In the genomic region with DNA sequence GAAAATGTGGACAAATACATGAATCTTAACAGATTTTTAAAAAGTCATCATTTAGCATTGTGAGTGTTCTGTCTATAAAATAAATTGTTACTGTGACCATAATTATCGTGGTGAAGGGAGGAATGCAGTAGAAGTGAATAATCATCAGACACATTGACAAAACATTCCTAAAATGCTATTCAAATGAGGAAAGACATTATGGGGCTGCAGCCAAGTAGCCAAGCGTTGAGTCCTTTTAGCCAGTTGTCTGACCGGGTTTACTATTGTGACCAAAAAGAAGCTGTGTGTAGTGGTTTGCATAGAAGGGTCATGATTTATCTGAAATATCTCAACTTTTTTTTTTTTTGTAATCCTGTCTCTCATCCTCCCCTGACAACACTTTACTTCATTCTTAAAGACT, we compare ENCODE assay signal across 10 cellular contexts. TPM values are rescaled to one million over a fixed set of nuclear protein-coding genes. Genes with fewer than 3 reads are reported as not detected.
DNase-seq lines count a peak whose midpoint lies in the region; ATAC-seq, FAIRE-seq and TF ChIP-seq lines count a peak whose summit lies in the region.
"Had no signal": no experiment of that assay in that cellular context is flagged by ENCODE, and none has a peak within 500 bp of the region (broad histone marks: within the 10 kb centered on the region; RNA-seq: fewer than 3 reads in every experiment).

No MANE protein-coding gene starts in this region.

- no peak overlapping the region for H3K9ac ChIP-seq in keratinocyte (ENCODE audit: control insufficient read depth, extremely low read depth, insufficient read depth, low read length)

- no peaks in the 10 kb centered on the region for H3K27me3 ChIP-seq in bronchial epithelial cell (ENCODE audit: control insufficient read depth, insufficient read depth, low read length)
- no peaks in the 10 kb centered on the region for H3K27me3 ChIP-seq in keratinocyte (ENCODE audit: control insufficient read depth, extremely low read depth, insufficient read depth, low read length)

- no peaks in the 10 kb centered on the region for H4K20me1 ChIP-seq in keratinocyte (ENCODE audit: control insufficient read depth, extremely low read depth, insufficient read depth, low read length)

- H3K27me3 Mint-ChIP-seq in type B pancreatic cell = no peaks in the 10 kb centered on the region

- no peak for FAIRE-seq in bronchial epithelial cell (lab: Jason Lieb, UNC)
- FAIRE-seq in keratinocyte (lab: Jason Lieb, UNC) = peak; percentile 55

- H3K27ac Mint-ChIP-seq in type B pancreatic cell = peak overlapping the region; percentile 52
- H3K27ac Mint-ChIP-seq: activated B cell treated with CpG ODN at 0.5 μM for 24 hours had no signal

- peaks cover 3% of the 10 kb centered on the region for H3K36me3 Mint-ChIP-seq in type B pancreatic cell

- H3K9me3 Mint-ChIP-seq in type B pancreatic cell = peaks cover 4% of the 10 kb centered on the region
- H3K9me3 Mint-ChIP-seq: activated B cell treated with CpG ODN at 0.5 μM for 24 hours had no signal

- peak overlapping the region; percentile 55 for H3K4me2 ChIP-seq in keratinocyte (ENCODE audit: control insufficient read depth, extremely low read depth, insufficient read depth, low read depth, low read length)

- H3K4me3 Mint-ChIP-seq in type B pancreatic cell = peak overlapping the region; percentile 4
- H3K4me3 Mint-ChIP-seq: activated B cell treated with CpG ODN at 0.5 μM for 24 hours had no signal

- no peak overlapping the region for H2AFZ ChIP-seq in keratinocyte (ENCODE audit: control insufficient read depth, low read length)

- peaks cover 14% of the 10 kb centered on the region for H3K4me1 ChIP-seq in keratinocyte (ENCODE audit: control insufficient read depth, extremely low read depth, insufficient read depth, low read length)
- H3K4me1 ChIP-seq: prostate gland had no signal

- DNase-seq in HPDE6-E6E7 (ENCODE audit: extremely low spot score) (peak; percentile 44), bronchial epithelial cell (ENCODE audit: low read depth) (peak; percentile 70), keratinocyte (ENCODE audit: low read depth, low spot score) (no peak), type B pancreatic cell (ENCODE audit: extremely low spot score, unreplicated experiment) (no peak), hypothalamus (lab: John Stamatoyannopoulos, UW) (no peak)
- DNase-seq in activated CD4-positive, alpha-beta T cell treated with anti-CD3 and anti-CD28 coated beads for 4 hours = no peak
- DNase-seq: activated B cell treated with CpG ODN at 0.5 μM for 24 hours; effector CD4-positive, alpha-beta T cell had no signal

- H3K79me2 ChIP-seq in keratinocyte (ENCODE audit: control insufficient read depth, insufficient read depth, low read length) = peaks cover 88% of the 10 kb centered on the region

- no peaks in the 10 kb centered on the region for H3K9me3 ChIP-seq in keratinocyte (ENCODE audit: control insufficient read depth, low read depth, low read length)
- H3K9me3 ChIP-seq: prostate gland had no signal

- H3K36me3 ChIP-seq in bronchial epithelial cell (ENCODE audit: control insufficient read depth, insufficient read depth, low read length) (no peaks in the 10 kb centered on the region), keratinocyte (ENCODE audit: control insufficient read depth in 2 of 2, extremely low read depth in 1 of 2, insufficient read depth in 2 of 2, low read length in 2 of 2) (no peaks in the 10 kb centered on the region)
- H3K36me3 ChIP-seq: prostate gland had no signal

- H3K4me1 Mint-ChIP-seq in type B pancreatic cell (ENCODE audit: unreplicated experiment) = peaks cover 19% of the 10 kb centered on the region
- H3K4me1 Mint-ChIP-seq: activated B cell treated with CpG ODN at 0.5 μM for 24 hours had no signal

- no peaks in the 10 kb centered on the region for H3K9me1 ChIP-seq in keratinocyte (ENCODE audit: control insufficient read depth, extremely low read depth, insufficient read depth, low read length)

- dilution Hi-C loops in keratinocyte (cut with MboI; ENCODE audit: extremely low pct_ligation_motif_present, low sequenced_read_pairs) = no loop called here

- no peak overlapping the region for H3K4me3 ChIP-seq in bronchial epithelial cell (ENCODE audit: low read depth, low read length)
- H3K4me3 ChIP-seq in keratinocyte (ENCODE audit: control insufficient read depth in 2 of 3, extremely low read depth in 1 of 3, insufficient read depth in 2 of 3, low read depth in 1 of 3, low read length in 3 of 3) = peak overlapping the region in 1 of 3 experiments; percentile 29
- H3K4me3 ChIP-seq: prostate gland had no signal

- ATAC-seq in GM21717 (IDR thresholded peaks at IDR 0.05; ENCODE audit: unreplicated experiment) = no peak

- no peak for TF ChIP-seq CTCF in bronchial epithelial cell (IDR thresholded peaks at IDR 0.05; ENCODE audit: insufficient read depth, low read length, severe bottlenecking)
- TF ChIP-seq CTCF in keratinocyte (optimal IDR thresholded peaks at IDR 0.05 in 1 of 3, IDR thresholded peaks at IDR 0.05 in 1 of 3, conservative IDR thresholded peaks at IDR 0.05 in 1 of 3; ENCODE audit: extremely low read depth in 1 of 3, insufficient read depth in 2 of 3, low read length in 3 of 3) = no peak
- no peak for TF ChIP-seq CTCF in type B pancreatic cell (conservative IDR thresholded peaks at IDR 0.05)

- no peak overlapping the region for H3K27ac ChIP-seq in keratinocyte (ENCODE audit: control insufficient read depth, insufficient read depth, low read length)
- H3K27ac ChIP-seq: prostate gland had no signal

RNA-seq across cellular contexts. Expression of gene WWC2, which starts 19.5 kb away (rescaled TPM):
- total RNA-seq in bronchial epithelial cell = 13.2 and 13.4 TPM in 2 replicates
- 10.6 to 15.4 TPM (median 15.1 TPM) in 3 replicates for polyA plus RNA-seq in keratinocyte
- polyA plus RNA-seq in keratinocyte (2011; ENCODE audit: low read depth) = 23.7 TPM
- polyA plus RNA-seq in keratinocyte (2011; cell fraction: cytosol; rRNA removed) = 8.4 and 13.0 TPM in 2 replicates
- 23.6 and 28.4 TPM in 2 replicates for polyA plus RNA-seq in keratinocyte (2011; cell fraction: nucleus; rRNA removed)
- polyA plus RNA-seq in keratinocyte (2012; ENCODE audit: low replicate concordance) = 8.4 and 13.5 TPM in 2 replicates
- 10.2 to 21.5 TPM (median 16.2 TPM) in 3 replicates for polyA minus RNA-seq in keratinocyte
- polyA minus RNA-seq in keratinocyte (2011; cell fraction: cytosol; rRNA and poly(A)+ RNA removed) = 16.5 TPM
- 16.9 and 52.3 TPM in 2 replicates for polyA minus RNA-seq in keratinocyte (2011; cell fraction: nucleus; rRNA and poly(A)+ RNA removed)
- 23.9 and 24.6 TPM in 2 replicates for total RNA-seq in type B pancreatic cell (ENCODE audit: low replicate concordance)

Comparison
In these comparisons a context has a peak if more than half of its experiments do, and no peak if none do; other contexts are left out.
1. DNase-seq: peak in HPDE6-E6E7 (single experiment) and bronchial epithelial cell (single experiment); none in keratinocyte (single experiment), type B pancreatic cell (single experiment), activated CD4-positive, alpha-beta T cell treated with anti-CD3 and anti-CD28 coated beads for 4 hours (0 of 2) and hypothalamus (0 of 51).